ENCODE assay signal across 14 cellular contexts in genomic region chr12:105672576-105672975, GRCh38.
DNase-seq lines count a peak whose midpoint lies in the region; ATAC-seq and TF ChIP-seq lines count a peak whose summit lies in the region.
"Had no signal": no experiment of that assay in that cellular context is flagged by ENCODE, and none has a peak within 500 bp of the region (broad histone marks: within the 10 kb centered on the region; RNA-seq: fewer than 3 reads in every experiment).

No MANE protein-coding gene starts in this region.

- intact Hi-C loops in left cardiac atrium (cut with DNase I) (no loop called here), upper lobe of right lung (cut with DNase I) (no loop called here), Calu3 (cut with micrococcal nuclease; ENCODE audit: unreplicated experiment) (no loop called here)

- no peak overlapping the region for H2BK120ac ChIP-seq in neuronal stem cell (ENCODE audit: low read depth, low read length)

- H3K4me3 Mint-ChIP-seq in Calu3 (ENCODE audit: low read depth, unreplicated experiment): no peak overlapping the region

- H3K79me1 ChIP-seq in neuronal stem cell (ENCODE audit: low read depth, low read length): no peaks in the 10 kb centered on the region

- ATAC-seq in left cardiac atrium (peak; percentile 87 to 91), upper lobe of right lung (peak; percentile 79), GM21619 (IDR thresholded peaks at IDR 0.05; ENCODE audit: unreplicated experiment) (no peak)

- H3K27me3 ChIP-seq in neuronal stem cell (ENCODE audit: control insufficient read depth in 3 of 3, insufficient read depth in 3 of 3, low read depth in 1 of 3, low read length in 3 of 3) (no peaks in the 10 kb centered on the region), upper lobe of right lung (no peaks in the 10 kb centered on the region)

- no peak overlapping the region for H3K4ac ChIP-seq in neuronal stem cell (ENCODE audit: low read length)

- H3K27ac ChIP-seq in coronary artery (peak overlapping the region; percentile 30 to 77), neuronal stem cell (replicated peaks; ENCODE audit: low read length) (no peak overlapping the region), upper lobe of right lung (peak overlapping the region; percentile 68)
- H3K27ac ChIP-seq: HL-60 had no signal

- no peak overlapping the region for H4K8ac ChIP-seq in neuronal stem cell (ENCODE audit: low read depth, low read length)

- H2BK12ac ChIP-seq in neuronal stem cell (ENCODE audit: low read length): no peak overlapping the region

- H3K4me1 Mint-ChIP-seq in Calu3 (ENCODE audit: low read depth, unreplicated experiment): no peaks in the 10 kb centered on the region

- H3K27me3 Mint-ChIP-seq in Calu3 (ENCODE audit: unreplicated experiment): peaks cover 65% of the 10 kb centered on the region

- WGBS in neuronal stem cell (ENCODE audit: extremely low coverage in 2 of 2, insufficient read length in 2 of 2, insufficient replicate concordance in 1 of 2), 2 donors: no CpG with 5 or more reads among the region's 7 CpGs

- H3K36me3 ChIP-seq in neuronal stem cell (replicated peaks in 1 of 2; ENCODE audit: control insufficient read depth in 2 of 2, insufficient read depth in 2 of 2, low read length in 2 of 2) (no peaks in the 10 kb centered on the region), upper lobe of right lung (no peaks in the 10 kb centered on the region)

- CTCF ChIA-PET in Calu3 (lab: Charles Lee): interaction anchor here (0.7 kb wide), 1 partner anchor 688 kb away, joined by 4 read pairs; no protein-coding TSS in a partner anchor

- BruUV-seq in Calu3 (replicated peaks; lab: Mats Ljungman, UMichigan): no TSS peak

- no peak overlapping the region for H3K27ac Mint-ChIP-seq in Calu3 (ENCODE audit: unreplicated experiment)

- no peak overlapping the region for H3K14ac ChIP-seq in neuronal stem cell (ENCODE audit: low read length)

- DNase-seq in coronary artery (ENCODE audit: low spot score) (no peak), left cardiac atrium (peak; percentile 92), neuronal stem cell (ENCODE audit: low spot score) (no peak), upper lobe of right lung (peak; percentile 71), Calu3 (no peak), H4 (ENCODE audit: low spot score) (no peak)
- DNase-seq: activated naive CD4-positive, alpha-beta T cell treated with Interleukin-2 at 50 U/mL for 16 hours; midbrain; NCI-H187 treated with DMSO at 0.1 percent for 48 hours; NCI-H774; posterior cingulate gyrus; stimulated activated CD4-positive, alpha-beta T cell treated with anti-CD3 and anti-CD28 coated beads, Interleukin-2, amount 100 ng/mL, for 24 hours had no signal

- H2BK5ac ChIP-seq in neuronal stem cell (ENCODE audit: low read length): peak overlapping the region; percentile 10

- no peak overlapping the region for H3K18ac ChIP-seq in neuronal stem cell (ENCODE audit: low read length)

- H3K4me1 ChIP-seq in neuronal stem cell (ENCODE audit: control insufficient read depth in 2 of 2, insufficient read depth in 1 of 2, low read depth in 1 of 2, low read length in 2 of 2): no peaks in the 10 kb centered on the region
- peaks cover 33% of the 10 kb centered on the region for H3K4me1 ChIP-seq in upper lobe of right lung

- H2BK15ac ChIP-seq in neuronal stem cell (ENCODE audit: low read length): peak overlapping the region; percentile 68

- peaks cover 2% of the 10 kb centered on the region for H3K9me3 Mint-ChIP-seq in Calu3 (ENCODE audit: low read depth, unreplicated experiment)

- H3K23ac ChIP-seq in neuronal stem cell (ENCODE audit: low read depth, low read length, poor library complexity): no peak overlapping the region

- no peak overlapping the region for H4K91ac ChIP-seq in neuronal stem cell (ENCODE audit: low read depth, low read length, poor library complexity)

- no peak overlapping the region for H3K9ac ChIP-seq in neuronal stem cell (ENCODE audit: low read depth, low read length, poor library complexity)

- peak overlapping the region; percentile 70 for H2AFZ ChIP-seq in neuronal stem cell (ENCODE audit: low read length)

- H3K9me3 ChIP-seq in neuronal stem cell (replicated peaks in 1 of 2; ENCODE audit: control insufficient read depth in 2 of 2, insufficient read depth in 1 of 2, low read depth in 1 of 2, low read length in 2 of 2) (peaks cover 0 to 7% of the 10 kb centered on the region in 2 donors), upper lobe of right lung (no peaks in the 10 kb centered on the region)

- H3K36me3 Mint-ChIP-seq in Calu3 (ENCODE audit: insufficient read depth, unreplicated experiment): no peaks in the 10 kb centered on the region

- H2AK5ac ChIP-seq in neuronal stem cell (ENCODE audit: low read depth, low read length): no peak overlapping the region

- H3K4me3 ChIP-seq in coronary artery: no peak overlapping the region
- H3K4me3 ChIP-seq in neuronal stem cell (ENCODE audit: low read length in 2 of 2): no peak overlapping the region
- no peak overlapping the region for H3K4me3 ChIP-seq in upper lobe of right lung

- TF ChIP-seq CTCF in coronary artery (IDR thresholded peaks at IDR 0.05): no peak
- TF ChIP-seq CTCF in upper lobe of right lung (IDR thresholded peaks at IDR 0.05): no peak
- no peak for TF ChIP-seq CTCF in Calu3 (IDR thresholded peaks at IDR 0.05; ENCODE audit: unreplicated experiment)

- H3K4me2 ChIP-seq in neuronal stem cell (ENCODE audit: insufficient read depth, low read length, poor library complexity, severe bottlenecking): no peak overlapping the region

Comparison
In these comparisons a context has a peak if more than half of its experiments do, and no peak if none do; other contexts are left out.
1. DNase-seq: peak in left cardiac atrium (single experiment) and upper lobe of right lung (single experiment); none in coronary artery (single experiment), neuronal stem cell (single experiment), Calu3 (single experiment) and H4 (single experiment).